Comparison of ENCODE assay signal across 8 cellular contexts in the genomic region with DNA sequence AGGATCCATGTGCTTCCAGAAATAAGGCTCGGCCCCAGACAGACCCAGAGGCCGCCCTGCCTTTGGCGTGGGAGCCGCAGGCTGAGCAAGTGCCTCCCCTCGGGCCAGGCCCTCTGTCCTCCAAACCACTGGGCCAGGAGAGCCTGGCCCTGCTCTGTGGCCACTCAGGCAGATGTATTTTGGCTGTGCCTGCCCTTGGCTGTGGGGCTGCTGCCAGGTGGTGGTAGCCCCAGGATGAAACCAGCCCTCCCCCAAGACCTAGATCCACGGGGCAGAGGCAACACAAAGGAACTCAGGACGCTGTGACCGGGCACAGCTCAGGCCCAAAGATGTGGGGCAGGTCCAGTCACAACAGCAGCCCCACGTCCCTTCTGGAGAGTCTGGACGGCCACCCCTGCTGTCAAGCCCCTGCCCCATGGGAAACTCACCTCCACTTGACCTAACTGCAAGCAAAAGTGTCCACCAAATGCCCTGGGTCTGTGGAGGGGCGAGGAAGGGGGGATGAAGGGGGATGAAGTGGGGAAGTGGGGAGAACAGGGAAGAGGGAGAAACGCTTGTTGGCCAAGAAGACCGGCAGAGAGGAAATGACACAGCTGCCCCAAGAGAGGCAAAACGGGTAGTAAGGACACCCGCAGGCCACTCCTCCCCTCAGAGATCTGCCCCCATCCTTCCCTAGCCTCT. TPM values are rescaled to one million over a fixed set of nuclear protein-coding genes. Genes with fewer than 3 reads are reported as not detected.
A peak's percentile ranks its signal among the peaks of the same experiment; 100 is the strongest.
DNase-seq lines count a peak whose midpoint lies in the region; ATAC-seq and TF ChIP-seq lines count a peak whose summit lies in the region.

No MANE protein-coding gene starts in this region.

- no peaks in the 10 kb centered on the region for H3K9me3 ChIP-seq in Caco-2
- no peaks in the 10 kb centered on the region for H3K9me3 ChIP-seq in esophagus muscularis mucosa

- peak overlapping the region; percentile 45 for H3K27ac Mint-ChIP-seq in Caco-2 (ENCODE audit: unreplicated experiment)

- peaks cover 6% of the 10 kb centered on the region for H3K79me1 ChIP-seq in mesendoderm (ENCODE audit: low read length)

- H3K27ac ChIP-seq in RWPE1 (peak overlapping the region; percentile 57), esophagus muscularis mucosa (replicated peaks in 1 of 4) (peak overlapping the region; percentile 32 to 75 (median 63)), mesendoderm (ENCODE audit: low read depth, low read length) (no peak overlapping the region)

- no peak overlapping the region for H3K4ac ChIP-seq in mesendoderm (ENCODE audit: low read depth, low read length)

- H3K4me1 ChIP-seq in Caco-2 = no peaks in the 10 kb centered on the region
- H3K4me1 ChIP-seq in esophagus muscularis mucosa = peaks cover 5 to 26% (median 20%) of the 10 kb centered on the region in 4 donors
- H3K4me1 ChIP-seq in mesendoderm (ENCODE audit: control insufficient read depth, low read depth, low read length) = no peaks in the 10 kb centered on the region

- peaks cover 55% of the 10 kb centered on the region for H3K36me3 Mint-ChIP-seq in Caco-2 (ENCODE audit: insufficient read depth, unreplicated experiment)

- WGBS in esophagus muscularis mucosa = 67% methylated on average over 9 of the region's 15 CpGs
- WGBS in mesendoderm (ENCODE audit: extremely low coverage, insufficient coverage, low lambda C conversion rate) = no CpG with 5 or more reads among the region's 15 CpGs

- H2AK5ac ChIP-seq in mesendoderm (ENCODE audit: low read length) = no peak overlapping the region

- H3K9me3 Mint-ChIP-seq in Caco-2 (ENCODE audit: unreplicated experiment) = no peaks in the 10 kb centered on the region

- no peak overlapping the region for H4K8ac ChIP-seq in mesendoderm (ENCODE audit: low read depth, low read length)

- no peaks in the 10 kb centered on the region for H3K27me3 ChIP-seq in Caco-2 (replicated peaks; ENCODE audit: control insufficient read depth, insufficient read depth, low read length)
- no peaks in the 10 kb centered on the region for H3K27me3 ChIP-seq in esophagus muscularis mucosa
- H3K27me3 ChIP-seq in mesendoderm (ENCODE audit: insufficient read depth, low read length, poor library complexity) = no peaks in the 10 kb centered on the region

- TF ChIP-seq CTCF in Caco-2 (IDR thresholded peaks at IDR 0.05; ENCODE audit: insufficient read depth in 1 of 2, low read depth in 1 of 2, low read length in 1 of 2, severe bottlenecking in 1 of 2, unreplicated experiment in 1 of 2) (no peak), RWPE1 (conservative IDR thresholded peaks at IDR 0.05; ENCODE audit: low read depth) (no peak), esophagus muscularis mucosa (IDR thresholded peaks at IDR 0.05) (no peak)

- H2BK5ac ChIP-seq in mesendoderm (ENCODE audit: low read length) = no peak overlapping the region

- peaks cover 11% of the 10 kb centered on the region for H3K4me1 Mint-ChIP-seq in Caco-2 (ENCODE audit: low read depth, unreplicated experiment)

- H2BK120ac ChIP-seq in mesendoderm (ENCODE audit: low read depth, low read length) = no peak overlapping the region

- ATAC-seq in GM21619 (IDR thresholded peaks at IDR 0.05; ENCODE audit: unreplicated experiment) (peak; percentile 43), sciatic nerve (peak; percentile 72)

- H3K27me3 Mint-ChIP-seq in Caco-2 (ENCODE audit: insufficient read depth, unreplicated experiment) = no peaks in the 10 kb centered on the region

- H2BK15ac ChIP-seq in mesendoderm (replicated peaks; ENCODE audit: low read depth) = no peak overlapping the region

- intact Hi-C loops in Caco-2 (cut with micrococcal nuclease; ENCODE audit: unreplicated experiment) = no loop called here
- intact Hi-C loops in esophagus muscularis mucosa (cut with DNase I) = no loop called here
- intact Hi-C loops in sciatic nerve (cut with DNase I) = no loop called here

- no TSS peak for BruUV-seq in Caco-2 (replicated peaks; lab: Mats Ljungman, UMichigan)

- DNase-seq in Caco-2 (no peak), RWPE1 (ENCODE audit: low spot score) (no peak), esophagus muscularis mucosa (ENCODE audit: extremely low spot score) (no peak), sciatic nerve (ENCODE audit: low spot score) (no peak), mesendoderm (no peak), SHP77 treated with DMSO at 0.1 percent for 48 hours (lab: John Stamatoyannopoulos, UW) (no peak), NCI-H1048 (lab: John Stamatoyannopoulos, UW) (no peak)

- POLR2A ChIA-PET in Caco-2 (lab: Charles Lee) (no interaction called here), RWPE1 (lab: Yijun Ruan, JAX; ENCODE audit: low non-redundant PET) (no interaction called here)

- H3K4me3 ChIP-seq in Caco-2 (ENCODE audit: low read depth, low read length) (no peak overlapping the region), esophagus muscularis mucosa (peak overlapping the region; percentile 23 to 40 (median 26)), mesendoderm (ENCODE audit: low read length) (no peak overlapping the region)

- H3K18ac ChIP-seq in mesendoderm (ENCODE audit: low read length) = no peak overlapping the region

- no peak for TF ChIP-seq EP300 in esophagus muscularis mucosa (IDR thresholded peaks at IDR 0.05)

- peaks cover 4% of the 10 kb centered on the region for H3K79me2 ChIP-seq in mesendoderm (ENCODE audit: control insufficient read depth, insufficient read depth, low read length)

- H4K5ac ChIP-seq in mesendoderm (ENCODE audit: low read length) = no peak overlapping the region

- H3K36me3 ChIP-seq in Caco-2 (ENCODE audit: control insufficient read depth, insufficient read depth, low read length) = no peaks in the 10 kb centered on the region; the same call in 1 of the 2 replicates
- H3K36me3 ChIP-seq in esophagus muscularis mucosa = peaks cover 0 to 16% (median 9%) of the 10 kb centered on the region in 4 donors
- H3K36me3 ChIP-seq in mesendoderm (ENCODE audit: control insufficient read depth, insufficient read depth, low read length) = no peaks in the 10 kb centered on the region

- no peak overlapping the region for H3K4me3 Mint-ChIP-seq in Caco-2 (ENCODE audit: unreplicated experiment)

- CTCF ChIA-PET in Caco-2 (lab: Charles Lee) = no interaction called here
- CTCF ChIA-PET in RWPE1 (lab: Yijun Ruan, JAX) = no interaction called here

- H3K4me2 ChIP-seq in mesendoderm (ENCODE audit: low read length) = no peak overlapping the region

- TF ChIP-seq POLR2A in esophagus muscularis mucosa (IDR thresholded peaks at IDR 0.05; ENCODE audit: low read depth) = no peak

- no peak overlapping the region for H3K56ac ChIP-seq in mesendoderm (ENCODE audit: low read length)

- H3K23ac ChIP-seq in mesendoderm (ENCODE audit: low read length) = no peak overlapping the region

- H3K9ac ChIP-seq in mesendoderm (ENCODE audit: low read length) = no peak overlapping the region

RNA-seq across cellular contexts. Expression of gene PISD, which starts 23.9 kb away (rescaled TPM):
- 56.7 and 58.7 TPM in 2 replicates for total RNA-seq in Caco-2 (2022)
- 10 to 100 TPM; 14.1 to 40.1 (median 26.2) TPM for total RNA-seq in esophagus muscularis mucosa
- 49.0 TPM for total RNA-seq in sciatic nerve
- polyA plus RNA-seq in mesendoderm (2013, experiment 1 of 2) = 26.7 TPM
- polyA plus RNA-seq in mesendoderm (2013, experiment 2 of 2) = 26.6 TPM

Comparison
In these comparisons a context has a peak if more than half of its experiments do, and no peak if none do; other contexts are left out.
1. H3K4me3 ChIP-seq: peak in esophagus muscularis mucosa (4 of 4); none in Caco-2 (single experiment) and mesendoderm (single experiment).